In the genomic region with DNA sequence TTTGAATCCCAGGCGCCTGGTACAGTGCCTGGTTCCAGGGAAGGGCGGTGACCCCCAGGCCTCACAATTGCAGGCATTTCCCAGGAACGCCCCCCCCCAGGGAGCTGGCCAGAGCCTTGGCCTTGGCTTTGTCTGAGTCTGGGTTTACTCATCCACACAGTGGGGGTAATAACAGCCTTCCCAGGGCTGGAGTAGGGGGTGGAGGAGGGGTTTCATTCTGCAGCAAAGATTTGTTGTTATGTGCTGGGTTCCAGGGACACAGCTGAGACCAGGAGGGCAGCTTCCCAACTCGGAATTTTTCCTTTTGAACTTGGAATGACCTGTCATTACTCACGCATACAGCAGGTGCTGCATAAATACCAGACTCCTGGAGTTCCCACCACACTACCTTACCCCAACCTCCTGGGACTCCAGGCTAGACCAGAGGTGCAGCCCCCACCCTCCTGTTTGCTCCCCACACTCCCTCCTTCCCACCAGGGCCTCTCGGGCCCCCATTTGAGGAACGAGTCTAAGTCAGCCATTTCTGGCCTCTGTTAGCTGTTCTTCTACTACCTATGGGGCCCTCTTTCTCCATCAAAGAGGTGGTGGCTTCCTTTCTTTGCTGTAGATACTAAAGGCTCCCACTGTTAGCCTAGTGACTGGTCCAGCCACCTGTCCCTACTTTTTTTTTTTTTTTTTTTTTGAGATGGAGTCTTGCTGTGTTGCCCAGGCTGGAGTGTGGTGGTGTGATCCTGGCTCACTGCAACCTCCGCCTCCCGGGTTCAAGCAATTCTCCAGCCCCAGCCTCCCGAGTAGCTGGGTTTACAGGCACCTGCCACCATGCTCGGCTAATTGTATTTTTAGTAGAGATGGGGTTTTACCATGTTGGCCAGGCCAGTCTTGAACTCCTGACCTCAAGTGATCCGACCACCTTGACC, we compare ENCODE assay signal across 1 cellular context.
TF ChIP-seq lines count a peak whose summit lies in the region.

No MANE protein-coding gene starts in this region.

TF ChIP-seq in K562, 482 proteins besides CTCF, POLR2A, EP300 and RAD21 (continued from another document):
- no peak for TF ChIP-seq CHD7 (IDR thresholded peaks at IDR 0.05; ENCODE audit: low read depth, low read length)
- TF ChIP-seq PTRF (tag; IDR thresholded peaks at IDR 0.05): no peak
